Comparison of ENCODE assay signal across 12 cellular contexts in genomic region chr3:57815034-57815433, GRCh38. TPM values are rescaled to one million over a fixed set of nuclear protein-coding genes. Genes with fewer than 3 reads are reported as not detected.
DNase-seq lines count a peak whose midpoint lies in the region; ATAC-seq lines count a peak whose summit lies in the region.
"Had no signal": no experiment of that assay in that cellular context is flagged by ENCODE, and none has a peak within 500 bp of the region (broad histone marks: within the 10 kb centered on the region; RNA-seq: fewer than 3 reads in every experiment).

No MANE protein-coding gene starts in this region.

- no peaks in the 10 kb centered on the region for H3K27me3 Mint-ChIP-seq in activated CD4-positive, alpha-beta memory T cell treated with anti-CD3 and anti-CD28 coated beads, Interleukin-2, amount 10 ng/mL, durations not matched to agents 7 days and 5 days

- peaks cover 3% of the 10 kb centered on the region for H3K36me3 Mint-ChIP-seq in activated CD4-positive, alpha-beta memory T cell treated with anti-CD3 and anti-CD28 coated beads, Interleukin-2, amount 10 ng/mL, durations not matched to agents 7 days and 5 days (ENCODE audit: low read depth)

- CTCF ChIA-PET in activated CD4-positive, alpha-beta memory T cell treated with anti-CD3 and anti-CD28 coated beads, Interleukin-2, amount 10 ng/mL, durations not matched to agents 7 days and 5 days (lab: Charles Lee) = no interaction called here

- H3K27ac Mint-ChIP-seq in activated CD4-positive, alpha-beta memory T cell treated with anti-CD3 and anti-CD28 coated beads, Interleukin-2, amount 10 ng/mL, durations not matched to agents 7 days and 5 days = no peak overlapping the region

- no peak overlapping the region for H3K4me3 Mint-ChIP-seq in activated CD4-positive, alpha-beta memory T cell treated with anti-CD3 and anti-CD28 coated beads, Interleukin-2, amount 10 ng/mL, durations not matched to agents 7 days and 5 days

- peak; percentile 13 to 23 for DNase-seq in activated CD8-positive, alpha-beta memory T cell treated with anti-CD3 and anti-CD28 coated beads for 4 hours (ENCODE audit: low read depth in 2 of 2)
- DNase-seq in activated CD8-positive, alpha-beta memory T cell treated with anti-CD3 and anti-CD28 coated beads for 24 hours = no peak
- peak; percentile 59 for DNase-seq in activated CD4-positive, alpha-beta memory T cell treated with anti-CD3 and anti-CD28 coated beads, Interleukin-2, amount 10 ng/mL, durations not matched to agents 7 days and 5 days
- peak; percentile 21 for DNase-seq in effector CD4-positive, alpha-beta T cell
- peak; percentile 29 for DNase-seq in stimulated activated naive CD8-positive, alpha-beta T cell treated with anti-CD3 and anti-CD28 coated beads, Interleukin-15, Interleukin-2, amounts not matched to agents 100 U/mL and 50 U/mL, for 24 hours
- no peak for DNase-seq in mucosa of gallbladder (ENCODE audit: low spot score)
- DNase-seq: amniotic stem cell, DMS153, gastrocnemius medialis had no signal

- no peaks in the 10 kb centered on the region for H3K9me3 Mint-ChIP-seq in activated CD4-positive, alpha-beta memory T cell treated with anti-CD3 and anti-CD28 coated beads, Interleukin-2, amount 10 ng/mL, durations not matched to agents 7 days and 5 days

- peaks cover 15% of the 10 kb centered on the region for H3K4me1 Mint-ChIP-seq in activated CD4-positive, alpha-beta memory T cell treated with anti-CD3 and anti-CD28 coated beads, Interleukin-2, amount 10 ng/mL, durations not matched to agents 7 days and 5 days

- ATAC-seq in stimulated activated naive CD8-positive, alpha-beta T cell treated with anti-CD3 and anti-CD28 coated beads, Interleukin-15, Interleukin-2, amounts not matched to agents 100 U/mL and 50 U/mL, for 24 hours = peak; percentile 49
- no peak for ATAC-seq in HG03097 (IDR thresholded peaks at IDR 0.05; ENCODE audit: low FRiP score, unreplicated experiment)
- no peak for ATAC-seq in HG02610 (IDR thresholded peaks at IDR 0.05; ENCODE audit: unreplicated experiment)
- ATAC-seq: gastrocnemius medialis, Panc1 had no signal

- POLR2A ChIA-PET in activated CD4-positive, alpha-beta memory T cell treated with anti-CD3 and anti-CD28 coated beads, Interleukin-2, amount 10 ng/mL, durations not matched to agents 7 days and 5 days (lab: Charles Lee) = interaction anchor here (1.0 to 1.1 kb wide), 2 partner anchors 30 to 58 kb away, joined by 3 to 4 read pairs; partner anchors contain the start of gene SLMAP

RNA-seq across cellular contexts. Expression of gene SLMAP, which starts 58.9 kb away (rescaled TPM):
- total RNA-seq in activated CD4-positive, alpha-beta memory T cell treated with anti-CD3 and anti-CD28 coated beads, Interleukin-2, amount 10 ng/mL, durations not matched to agents 7 days and 5 days = 10 to 100 TPM; 53.4 to 55.6 TPM
- total RNA-seq in mucosa of gallbladder = 152 TPM

Comparison
In these comparisons a context has a peak if more than half of its experiments do, and no peak if none do; other contexts are left out.
1. DNase-seq: peak in activated CD8-positive, alpha-beta memory T cell treated with anti-CD3 and anti-CD28 coated beads for 4 hours (2 of 2), activated CD4-positive, alpha-beta memory T cell treated with anti-CD3 and anti-CD28 coated beads, Interleukin-2, amount 10 ng/mL, durations not matched to agents 7 days and 5 days (single experiment), effector CD4-positive, alpha-beta T cell (single experiment) and stimulated activated naive CD8-positive, alpha-beta T cell treated with anti-CD3 and anti-CD28 coated beads, Interleukin-15, Interleukin-2, amounts not matched to agents 100 U/mL and 50 U/mL, for 24 hours (single experiment); none in activated CD8-positive, alpha-beta memory T cell treated with anti-CD3 and anti-CD28 coated beads for 24 hours (single experiment) and mucosa of gallbladder (single experiment).